25 cellular contexts compared by ENCODE assay signal in genomic region chr11:111320728-111321568, GRCh38. TPM values are rescaled to one million over a fixed set of nuclear protein-coding genes. Genes with fewer than 3 reads are reported as not detected.
DNase-seq lines count a peak whose midpoint lies in the region; ATAC-seq, FAIRE-seq and TF ChIP-seq lines count a peak whose summit lies in the region.
"Had no signal": no experiment of that assay in that cellular context is flagged by ENCODE, and none has a peak within 500 bp of the region (broad histone marks: within the 10 kb centered on the region; RNA-seq: fewer than 3 reads in every experiment).

No MANE protein-coding gene starts in this region.

- H3K79me2 ChIP-seq in GM23338 (replicated peaks; ENCODE audit: insufficient read depth) = no peaks in the 10 kb centered on the region

- H3K4me3 ChIP-seq in GM23338 (no peak overlapping the region), bronchial epithelial cell (ENCODE audit: low read depth, low read length) (no peak overlapping the region), right lobe of liver (no peak overlapping the region), stomach (no peak overlapping the region)
- H3K4me3 ChIP-seq: colonic mucosa, lung, ovary, sigmoid colon, thoracic aorta had no signal

- TF ChIP-seq CTCF in GM23338 (conservative IDR thresholded peaks at IDR 0.05; ENCODE audit: low read depth in 2 of 2) = no peak
- TF ChIP-seq CTCF in bronchial epithelial cell (IDR thresholded peaks at IDR 0.05; ENCODE audit: insufficient read depth, low read length, severe bottlenecking) = no peak
- no peak for TF ChIP-seq CTCF in right lobe of liver (IDR thresholded peaks at IDR 0.05)
- no peak for TF ChIP-seq CTCF in stomach (IDR thresholded peaks at IDR 0.05)

- peaks cover 2% of the 10 kb centered on the region for H3K27me3 Mint-ChIP-seq in GM23338 (ENCODE audit: insufficient read depth, low read depth, poor library complexity)
- H3K27me3 Mint-ChIP-seq: stimulated activated memory B cell treated with anti-CD40 and anti-IgM and Interleukin-4, amounts not matched to agents 10 μg/mL and 1 μg/mL and 100 μg/mL, for 72 hours had no signal

- no peaks in the 10 kb centered on the region; the same call in none of the 2 replicates for H3K4me1 ChIP-seq in GM23338 (ENCODE audit: insufficient read depth)
- peaks cover 0 to 12% (median 3%) of the 10 kb centered on the region in 4 donors for H3K4me1 ChIP-seq in right lobe of liver
- H3K4me1 ChIP-seq in stomach = peaks cover 3 to 24% (median 13%) of the 10 kb centered on the region in 4 donors
- H3K4me1 ChIP-seq: colonic mucosa had no signal

- no peaks in the 10 kb centered on the region for H3F3A ChIP-seq in GM23338 (replicated peaks; ENCODE audit: low read depth)

- H3K4me2 ChIP-seq in GM23338 = no peak overlapping the region
- H3K4me2 ChIP-seq: SK-N-SH had no signal

- ATAC-seq in GM23338 (no peak), right lobe of liver (peak; percentile 95 to 99 (median 96)), GM21576 (IDR thresholded peaks at IDR 0.05; ENCODE audit: unreplicated experiment) (no peak)
- ATAC-seq: stimulated activated memory B cell treated with anti-CD40 and anti-IgM and Interleukin-4, amounts not matched to agents 10 μg/mL and 1 μg/mL and 100 μg/mL, for 72 hours had no signal

- 63% methylated on average over 4 of the region's 5 CpGs for WGBS in right lobe of liver (ENCODE audit: insufficient coverage, low coverage, low lambda C conversion rate, missing lambda C conversion rate)
- 72 to 80% (median 75%) methylated on average over 5 of the region's 5 CpGs for WGBS in stomach, 5 donors

- H4K20me1 ChIP-seq in GM23338 (replicated peaks; ENCODE audit: insufficient read depth) = no peaks in the 10 kb centered on the region

- H2AFZ ChIP-seq in GM23338 = peak overlapping the region; percentile 47

- H3K27ac ChIP-seq in GM23338 (ENCODE audit: low read depth) (peak overlapping the region; percentile 52), right lobe of liver (no peak overlapping the region), stomach (peak overlapping the region; percentile 3 to 60 (median 18))
- H3K27ac ChIP-seq: colonic mucosa, ovary had no signal

- peak; percentile 27 for DNase-seq in GM23338 (ENCODE audit: low spot score)
- no peak for DNase-seq in bronchial epithelial cell (ENCODE audit: low read depth)
- peak; percentile 39 to 84 (median 70) for DNase-seq in right lobe of liver
- peak; percentile 55 for DNase-seq in stomach
- DNase-seq in KBM-7 = no peak
- DNase-seq in NCI-H1092 (lab: John Stamatoyannopoulos, UW) = no peak
- DNase-seq: activated CD4-positive, CD25-positive, alpha-beta regulatory T cell; activated naive CD4-positive, alpha-beta T cell treated with anti-CD3 and anti-CD28 coated beads, Interleukin-2, amount 50 U/mL, for 16 hours; activated T-cell treated with anti-CD3 and anti-CD28 coated beads, Interleukin-2, amount 50 U/mL, for 48 hours; AML-193; colonic mucosa; glutamatergic neuron; NCI-H1105; NCI-H2029 treated with DMSO at 0.1 percent for 48 hours; ovary; sigmoid colon; SK-N-SH; T-helper 9 cell had no signal

- peaks cover 8% of the 10 kb centered on the region; the same call in 2 of the 3 replicates for H3K4me1 Mint-ChIP-seq in GM23338
- H3K4me1 Mint-ChIP-seq: stimulated activated memory B cell treated with anti-CD40 and anti-IgM and Interleukin-4, amounts not matched to agents 10 μg/mL and 1 μg/mL and 100 μg/mL, for 72 hours had no signal

- 0 out of 2 replicates have a peak overlapping the region, but pooled peaks have one; percentile 6 for H3K27ac Mint-ChIP-seq in GM23338
- H3K27ac Mint-ChIP-seq: stimulated activated memory B cell treated with anti-CD40 and anti-IgM and Interleukin-4, amounts not matched to agents 10 μg/mL and 1 μg/mL and 100 μg/mL, for 72 hours had no signal

- H3K9me3 ChIP-seq in right lobe of liver (no peaks in the 10 kb centered on the region), stomach (no peaks in the 10 kb centered on the region)
- H3K9me3 ChIP-seq: colonic mucosa, ovary, sigmoid colon, SK-N-SH, thoracic aorta had no signal

- no peak overlapping the region for H3K4me3 Mint-ChIP-seq in GM23338
- H3K4me3 Mint-ChIP-seq: stimulated activated memory B cell treated with anti-CD40 and anti-IgM and Interleukin-4, amounts not matched to agents 10 μg/mL and 1 μg/mL and 100 μg/mL, for 72 hours had no signal

- H3K36me3 ChIP-seq in GM23338 (ENCODE audit: insufficient read depth) (no peaks in the 10 kb centered on the region), bronchial epithelial cell (ENCODE audit: control insufficient read depth, insufficient read depth, low read length) (no peaks in the 10 kb centered on the region), right lobe of liver (no peaks in the 10 kb centered on the region), stomach (no peaks in the 10 kb centered on the region)
- H3K36me3 ChIP-seq: colonic mucosa, ovary, sigmoid colon, thoracic aorta had no signal

- TF ChIP-seq EP300 in stomach (IDR thresholded peaks at IDR 0.05) = no peak

- in situ Hi-C loops in KBM-7 (cut with MboI; ENCODE audit: low pct_unique_long_range_greater_than_20kb, low sequenced_read_pairs) = no loop called here

- peak; percentile 55 for FAIRE-seq in bronchial epithelial cell (lab: Jason Lieb, UNC)

- peaks cover 8% of the 10 kb centered on the region for H3K9me2 ChIP-seq in GM23338 (ENCODE audit: insufficient read depth)
- H3K9me2 ChIP-seq: SK-N-SH had no signal

- intact Hi-C loops in right lobe of liver (cut with DNase I) (no loop called here), stomach (cut with DNase I; ENCODE audit: low total_unique reads) (no loop called here)

- no peaks in the 10 kb centered on the region for H3K9me3 Mint-ChIP-seq in GM23338
- H3K9me3 Mint-ChIP-seq: stimulated activated memory B cell treated with anti-CD40 and anti-IgM and Interleukin-4, amounts not matched to agents 10 μg/mL and 1 μg/mL and 100 μg/mL, for 72 hours had no signal

- TF ChIP-seq POLR2A in right lobe of liver (IDR thresholded peaks at IDR 0.05) (no peak), stomach (IDR thresholded peaks at IDR 0.05) (no peak)

- H3K27me3 ChIP-seq in GM23338 (ENCODE audit: insufficient read depth) (no peaks in the 10 kb centered on the region), bronchial epithelial cell (ENCODE audit: control insufficient read depth, insufficient read depth, low read length) (peaks cover 25% of the 10 kb centered on the region), right lobe of liver (no peaks in the 10 kb centered on the region), stomach (no peaks in the 10 kb centered on the region)
- H3K27me3 ChIP-seq: colonic mucosa, ovary, sigmoid colon had no signal

- H3K36me3 Mint-ChIP-seq in GM23338 (ENCODE audit: low read depth) = no peaks in the 10 kb centered on the region

TF ChIP-seq in GM23338, 12 proteins besides CTCF, POLR2A, EP300 and RAD21 (continues in another document):
- TF ChIP-seq ZNF114 (CRISPR knock-in tag; IDR thresholded peaks at IDR 0.05) (no peak), REST (IDR thresholded peaks at IDR 0.05; ENCODE audit: unreplicated experiment) (no peak), EZH2phosphoT487 (IDR thresholded peaks at IDR 0.05; ENCODE audit: unreplicated experiment) (no peak), CREB1 (CRISPR knock-in tag; IDR thresholded peaks at IDR 0.05; ENCODE audit: low read depth) (no peak)

RNA-seq across cellular contexts. Expression of gene POU2AF3, which starts 22.6 kb away (rescaled TPM):
- 2.7 and 5.2 TPM in 2 replicates for total RNA-seq in GM23338 (2014; rRNA removed; shearing (Covaris generic))
- polyA plus RNA-seq in GM23338 (2016; fragmentation: Nextera tagmentation; extraction: Ambion mirVana) = 2.1 and 3.4 TPM in 2 replicates
- total RNA-seq in bronchial epithelial cell = not detected in 2 replicates
- total RNA-seq in right lobe of liver = under 1 TPM; 0.39 to 0.86 (median 0.52) TPM
- total RNA-seq in stomach = 1 to 10 TPM in 4 of 5 donors, under 1 TPM in 1; 0.58 to 7.6 (median 3.1) TPM
- 10 to 100 TPM in 1 of 3 donors, 1 to 10 TPM in 2; 3.3 to 10.1 (median 4.3) TPM for polyA plus RNA-seq in stomach
- total RNA-seq: LHCN-M2 had no signal

RNA-seq across cellular contexts. Expression of gene POU2AF1, which starts 58.1 kb away (rescaled TPM):
- total RNA-seq in GM23338 (2014; rRNA removed; shearing (Covaris generic)) = not detected in 2 replicates
- not detected in 2 replicates for polyA plus RNA-seq in GM23338 (2016; fragmentation: Nextera tagmentation; extraction: Ambion mirVana)
- total RNA-seq in bronchial epithelial cell = not detected in 2 replicates
- total RNA-seq in right lobe of liver = 1 to 10 TPM in 2 of 6 experiments, under 1 TPM in 4; 0.06 to 2.4 (median 0.63) TPM
- total RNA-seq in stomach = 10 to 100 TPM in 2 of 5 donors, 1 to 10 TPM in 2, not detected in 1; 2.8 to 43.2 (median 14.8) TPM
- 10 to 100 TPM in 1 of 3 donors, 1 to 10 TPM in 2; 7.0 to 12.3 (median 8.8) TPM for polyA plus RNA-seq in stomach
- total RNA-seq: LHCN-M2, NCI-H460, thoracic aorta had no signal
- polyA plus RNA-seq: fibroblast of lung had no signal

Comparison
In these comparisons a context has a peak if more than half of its experiments do, and no peak if none do; other contexts are left out.
1. ATAC-seq: peak in right lobe of liver (4 of 4); none in GM23338 (single experiment) and GM21576 (single experiment).
2. DNase-seq: peak in GM23338 (single experiment), right lobe of liver (3 of 3) and stomach (single experiment); none in bronchial epithelial cell (single experiment), KBM-7 (single experiment) and NCI-H1092 (single experiment).
3. H3K27ac ChIP-seq: peak in GM23338 (single experiment) and stomach (5 of 5); none in right lobe of liver (0 of 3).